ENCODE assay signal across 9 cellular contexts in the genomic region with DNA sequence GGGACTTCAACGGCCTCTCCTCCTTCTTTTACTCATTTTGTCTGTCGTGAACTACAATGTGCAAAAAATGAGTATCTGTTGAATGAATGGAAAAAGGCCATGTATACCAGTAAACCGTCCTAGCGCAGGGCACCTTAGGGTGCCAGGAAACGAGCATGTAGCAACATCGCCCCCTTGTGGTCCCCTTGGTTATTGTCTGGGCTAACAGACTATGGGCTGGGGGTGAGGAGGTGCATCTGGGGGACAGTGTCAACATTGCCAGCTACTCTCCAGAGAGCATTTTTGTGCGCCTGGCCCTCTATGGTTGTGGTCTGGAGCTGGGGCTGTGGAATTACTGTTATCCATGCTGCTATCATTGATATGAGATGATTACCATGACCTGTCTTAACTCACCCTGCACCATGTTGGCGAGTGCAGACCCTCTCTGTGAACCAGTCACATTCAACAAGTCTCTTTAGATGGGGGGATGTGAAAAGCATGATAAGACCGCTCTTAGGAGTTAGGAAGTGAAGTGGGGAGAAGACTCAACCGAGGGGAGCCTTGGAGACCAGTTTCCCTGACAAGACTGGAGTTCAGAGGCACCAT. TPM values are rescaled to one million over a fixed set of nuclear protein-coding genes. Genes with fewer than 3 reads are reported as not detected.
DNase-seq lines count a peak whose midpoint lies in the region; ATAC-seq and TF ChIP-seq lines count a peak whose summit lies in the region.
"Had no signal": no experiment of that assay in that cellular context is flagged by ENCODE, and none has a peak within 500 bp of the region (broad histone marks: within the 10 kb centered on the region; RNA-seq: fewer than 3 reads in every experiment).

No MANE protein-coding gene starts in this region.

- H3K27ac Mint-ChIP-seq in central memory CD8-positive, alpha-beta T cell (ENCODE audit: low read depth) = no peak overlapping the region

- peaks cover 5% of the 10 kb centered on the region for H3K4me1 Mint-ChIP-seq in central memory CD8-positive, alpha-beta T cell

- intact Hi-C loops in lower leg skin (cut with DNase I; ENCODE audit: low total_unique reads) = loop anchor here (5.0 kb wide), 1 partner anchor 41 kb away; no protein-coding TSS in a partner anchor

- no peaks in the 10 kb centered on the region for H3K27me3 Mint-ChIP-seq in central memory CD8-positive, alpha-beta T cell

- no peak for TF ChIP-seq POLR2A in lower leg skin (IDR thresholded peaks at IDR 0.05)

- peaks cover 16% of the 10 kb centered on the region for H3K36me3 Mint-ChIP-seq in central memory CD8-positive, alpha-beta T cell (ENCODE audit: insufficient read depth)

- peak in 1 of 3 donors; percentile 32 for TF ChIP-seq CTCF in lower leg skin (IDR thresholded peaks at IDR 0.05)

- no peaks in the 10 kb centered on the region for H3K9me3 Mint-ChIP-seq in central memory CD8-positive, alpha-beta T cell

- H3K4me3 Mint-ChIP-seq in central memory CD8-positive, alpha-beta T cell = no peak overlapping the region

- no peak overlapping the region for H3K4me3 ChIP-seq in lower leg skin (ENCODE audit: low read depth, poor library complexity, severe bottlenecking)
- H3K4me3 ChIP-seq: BLaER1 treated with 17β-estradiol and CSF1 and Interleukin-3, amounts not matched to agents 10 nM and 100 nM had no signal

- DNase-seq in NCI-H187 (lab: John Stamatoyannopoulos, UW) (peak; percentile 46 to 60), NCI-H187 treated with DMSO at 0.1 percent for 48 hours (lab: John Stamatoyannopoulos, UW) (no peak), NCI-H2029 treated with DMSO at 0.1 percent for 48 hours (lab: John Stamatoyannopoulos, UW) (peak; percentile 15), lower leg skin (ENCODE audit: low spot score in 2 of 2) (peak; percentile 27 to 89)
- DNase-seq in activated CD4-positive, CD25-positive, alpha-beta regulatory T cell treated with anti-CD3 and anti-CD28 coated beads, Interleukin-2, amount 50 U/mL, for 16 hours (ENCODE audit: low read depth, low spot score) = peak; percentile 57
- DNase-seq in central memory CD8-positive, alpha-beta T cell (ENCODE audit: low spot score in 2 of 2) = peak; percentile 60 to 79
- DNase-seq in stimulated activated CD8-positive, alpha-beta memory T cell treated with anti-CD3 and anti-CD28 coated beads, Interleukin-15, amount 100 ng/mL, for 1 hour (ENCODE audit: low read depth) = peak; percentile 70

- 46 to 49% methylated on average over 10 of the region's 10 CpGs for WGBS in lower leg skin, 2 donors

- peak; percentile 69 for ATAC-seq in central memory CD8-positive, alpha-beta T cell (replicated peaks; ENCODE audit: extremely low read depth, poor library complexity, severe bottlenecking)
- ATAC-seq in HG03159 (IDR thresholded peaks at IDR 0.05; ENCODE audit: unreplicated experiment) = no peak

RNA-seq across cellular contexts. Expression of gene SIGLEC11, which starts 22.8 kb away (rescaled TPM):
- under 1 TPM in 2 of 4 donors, not detected in 2; 0.13 to 0.63 TPM for total RNA-seq in lower leg skin

RNA-seq across cellular contexts. Expression of gene VRK3, which starts 41.4 kb away (rescaled TPM):
- 10 to 100 TPM; 16.6 to 56.4 (median 29.7) TPM for total RNA-seq in lower leg skin

RNA-seq across cellular contexts. Expression of gene ZNF473, which starts 42.1 kb away (rescaled TPM):
- 10 to 100 TPM in 3 of 4 donors, 1 to 10 TPM in 1; 6.7 to 16.7 (median 10.5) TPM for total RNA-seq in lower leg skin

RNA-seq across cellular contexts. Expression of gene NUP62, which starts 54.4 kb away (rescaled TPM):
- total RNA-seq in lower leg skin = 10 to 100 TPM; 36.4 to 45.5 (median 41.1) TPM

RNA-seq across cellular contexts. Expression of gene ATF5, which starts 54.7 kb away (rescaled TPM):
- 1 to 10 TPM; 5.0 to 10.0 (median 6.8) TPM for total RNA-seq in lower leg skin
